ENCODE assay signal across 19 cellular contexts in the genomic region with DNA sequence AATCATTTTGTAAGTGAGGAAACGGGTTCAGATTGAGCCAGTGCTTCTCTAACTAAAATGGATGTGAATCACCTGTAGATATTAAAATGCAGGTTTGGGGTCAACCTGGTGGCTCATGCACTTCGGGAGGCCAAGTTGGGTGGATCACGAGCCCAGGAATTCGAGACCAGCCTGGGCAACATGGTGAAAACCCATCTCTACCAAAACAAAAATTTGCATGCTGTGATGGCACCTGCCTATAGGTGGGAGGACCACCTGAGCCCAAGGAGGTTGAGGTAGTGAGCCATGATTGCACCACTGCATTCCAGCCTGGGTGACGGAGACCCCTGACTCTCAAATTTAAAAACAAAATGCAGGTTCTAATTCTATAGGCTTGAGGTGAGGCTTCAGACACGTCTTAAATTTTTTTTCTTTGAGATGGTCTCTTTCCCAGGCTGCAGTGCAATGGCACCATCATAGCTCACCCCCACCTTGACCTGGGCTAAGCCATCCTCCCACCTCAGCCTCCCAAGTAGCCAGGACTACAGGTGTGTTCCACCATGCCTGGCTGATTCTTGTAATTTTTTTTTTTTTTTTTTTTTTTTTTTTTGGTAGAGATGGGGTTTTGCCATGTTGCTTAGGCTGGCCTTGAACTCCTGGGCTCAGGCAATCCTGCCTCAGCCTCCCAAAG. TPM values are rescaled to one million over a fixed set of nuclear protein-coding genes. Genes with fewer than 3 reads are reported as not detected.
"Had no signal": no experiment of that assay in that cellular context is flagged by ENCODE, and none has a peak within 500 bp of the region (broad histone marks: within the 10 kb centered on the region; RNA-seq: fewer than 3 reads in every experiment).

No MANE protein-coding gene starts in this region.

- H3K9me3 Mint-ChIP-seq: activated naive CD8-positive, alpha-beta T cell treated with anti-CD3 and anti-CD28 coated beads for 36 hours; activated T-helper 1 cell treated with anti-CD3 and anti-CD28 coated beads, Interleukin-12 subunit alpha, Interleukin-12 subunit beta, Interleukin-2, Interleukin-4 antibody, amounts not matched to agents 30 ng/mL and 10 ng/mL and 1 ng/mL, durations not matched to agents 14 hours and 24 hours and 36 hours; brain; memory B cell; natural killer cell; stimulated activated effector memory CD8-positive, alpha-beta T cell treated with anti-CD3 and anti-CD28 coated beads, Interleukin-12 subunit alpha, Interleukin-12 subunit beta, amount 100 ng/mL, for 72 hours had no signal

- H3K36me3 Mint-ChIP-seq: natural killer cell had no signal

- H3K27me3 Mint-ChIP-seq: activated naive CD8-positive, alpha-beta T cell treated with anti-CD3 and anti-CD28 coated beads for 36 hours; memory B cell had no signal

- H3K27me3 ChIP-seq: colonic mucosa, neutrophil, thyroid gland, uterus had no signal

- H3K4me3 ChIP-seq: colonic mucosa, thyroid gland, uterus had no signal

- H3K79me2 ChIP-seq: parathyroid adenoma had no signal

- H3K4me1 ChIP-seq: colonic mucosa, uterus had no signal

- H3K27ac Mint-ChIP-seq: activated naive CD8-positive, alpha-beta T cell treated with anti-CD3 and anti-CD28 coated beads for 36 hours; activated T-helper 1 cell treated with anti-CD3 and anti-CD28 coated beads, Interleukin-12 subunit alpha, Interleukin-12 subunit beta, Interleukin-2, Interleukin-4 antibody, amounts not matched to agents 30 ng/mL and 10 ng/mL and 1 ng/mL, durations not matched to agents 14 hours and 24 hours and 36 hours; brain; memory B cell; natural killer cell; stimulated activated effector memory CD8-positive, alpha-beta T cell treated with anti-CD3 and anti-CD28 coated beads, Interleukin-12 subunit alpha, Interleukin-12 subunit beta, amount 100 ng/mL, for 72 hours had no signal

- ATAC-seq: natural killer cell; stimulated activated effector memory CD8-positive, alpha-beta T cell treated with anti-CD3 and anti-CD28 coated beads, Interleukin-12 subunit alpha, Interleukin-12 subunit beta, amount 100 ng/mL, for 72 hours had no signal

- H3K36me3 ChIP-seq: uterus, WERI-Rb-1 had no signal

- H3K27ac ChIP-seq: colonic mucosa, neutrophil, parathyroid adenoma, thyroid gland, uterus, WERI-Rb-1 had no signal

- H3K9ac ChIP-seq: parathyroid adenoma had no signal

- H3K9me3 ChIP-seq: colonic mucosa, neutrophil, thyroid gland, uterus had no signal

- H3K4me1 Mint-ChIP-seq: memory B cell, natural killer cell had no signal

- DNase-seq: activated CD4-positive, alpha-beta T cell treated with anti-CD3 and anti-CD28 coated beads for 4 hours; activated CD8-positive, alpha-beta memory T cell treated with anti-CD3 and anti-CD28 coated beads, Interleukin-2, amount 50 U/mL, for 48 hours; activated naive CD8-positive, alpha-beta T cell treated with anti-CD3 and anti-CD28 coated beads for 36 hours; central memory CD4-positive, alpha-beta T cell; colonic mucosa; hippocampal formation; left ventricle myocardium superior; natural killer cell; T-helper 9 cell; thyroid gland; uterus; WERI-Rb-1 had no signal

- H2AFZ ChIP-seq: parathyroid adenoma had no signal

- H3K4me3 Mint-ChIP-seq: activated naive CD8-positive, alpha-beta T cell treated with anti-CD3 and anti-CD28 coated beads for 36 hours; activated T-helper 1 cell treated with anti-CD3 and anti-CD28 coated beads, Interleukin-12 subunit alpha, Interleukin-12 subunit beta, Interleukin-2, Interleukin-4 antibody, amounts not matched to agents 30 ng/mL and 10 ng/mL and 1 ng/mL, durations not matched to agents 14 hours and 24 hours and 36 hours; brain; memory B cell; natural killer cell; stimulated activated effector memory CD8-positive, alpha-beta T cell treated with anti-CD3 and anti-CD28 coated beads, Interleukin-12 subunit alpha, Interleukin-12 subunit beta, amount 100 ng/mL, for 72 hours had no signal

RNA-seq across cellular contexts. Expression of a gene that starts 21.1 kb away (rescaled TPM):
- total RNA-seq: activated naive CD8-positive, alpha-beta T cell treated with anti-CD3 and anti-CD28 coated beads for 36 hours; activated T-helper 1 cell treated with anti-CD3 and anti-CD28 coated beads, Interleukin-12 subunit alpha, Interleukin-12 subunit beta, Interleukin-2, Interleukin-4 antibody, amounts not matched to agents 30 ng/mL and 10 ng/mL and 1 ng/mL, durations not matched to agents 14 hours and 24 hours and 36 hours; left ventricle myocardium superior; natural killer cell; renal cortical epithelial cell had no signal
